ENCODE assay signal across 17 cellular contexts in the genomic region with DNA sequence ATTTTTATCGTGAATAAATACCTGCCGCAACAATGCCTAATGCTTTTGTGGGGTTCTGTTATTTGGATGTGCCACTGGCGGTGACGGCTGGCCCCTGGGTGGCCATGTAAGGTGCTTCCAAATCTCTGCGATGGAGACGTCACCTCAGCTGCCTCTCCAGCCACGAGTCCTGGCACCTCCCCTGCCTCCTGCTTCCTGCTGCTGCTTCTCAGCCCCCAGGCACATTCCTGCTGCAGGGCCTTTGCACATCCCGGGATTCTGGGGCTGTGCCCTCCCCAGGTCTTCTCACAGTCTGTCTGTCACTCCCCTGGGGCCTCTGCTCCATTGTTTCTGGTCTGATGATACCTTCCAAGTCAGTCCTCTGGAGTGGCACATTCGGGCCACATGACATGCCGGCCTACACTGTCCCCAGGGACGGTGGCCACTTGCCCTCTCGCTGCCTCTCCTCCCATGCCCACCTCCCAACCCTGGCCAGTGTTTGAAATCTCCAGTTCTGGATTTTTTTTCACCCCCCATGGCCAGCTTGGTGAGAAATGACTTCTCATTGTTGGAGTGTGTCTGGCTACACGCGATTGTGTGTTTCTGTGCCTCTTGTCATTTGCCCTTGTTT.
DNase-seq lines count a peak whose midpoint lies in the region; ATAC-seq and TF ChIP-seq lines count a peak whose summit lies in the region.
"Had no signal": no experiment of that assay in that cellular context is flagged by ENCODE, and none has a peak within 500 bp of the region (broad histone marks: within the 10 kb centered on the region; RNA-seq: fewer than 3 reads in every experiment).

No MANE protein-coding gene starts in this region.

- no peaks in the 10 kb centered on the region for H3K36me3 ChIP-seq in gastroesophageal sphincter

- H3K9me3 ChIP-seq in gastroesophageal sphincter, result no peaks in the 10 kb centered on the region

- no peaks in the 10 kb centered on the region for H3K4me1 Mint-ChIP-seq in activated naive CD4-positive, alpha-beta T cell treated with anti-CD3 and anti-CD28 coated beads, Interleukin-2, amount 10 ng/mL, durations not matched to agents 7 days and 5 days
- no peaks in the 10 kb centered on the region for H3K4me1 Mint-ChIP-seq in activated naive CD4-positive, alpha-beta T cell treated with anti-CD3 and anti-CD28 coated beads for 36 hours (ENCODE audit: low read depth)
- peaks cover 63% of the 10 kb centered on the region for H3K4me1 Mint-ChIP-seq in brain
- H3K4me1 Mint-ChIP-seq: activated CD4-positive, alpha-beta T cell treated with anti-CD3 and anti-CD28 coated beads for 36 hours had no signal

- intact Hi-C loops in activated naive CD4-positive, alpha-beta T cell treated with anti-CD3 and anti-CD28 coated beads for 36 hours (cut with micrococcal nuclease), result no loop called here
- intact Hi-C loops in sciatic nerve (cut with DNase I), result no loop called here

- H3K36me3 Mint-ChIP-seq in activated naive CD4-positive, alpha-beta T cell treated with anti-CD3 and anti-CD28 coated beads, Interleukin-2, amount 10 ng/mL, durations not matched to agents 7 days and 5 days, result no peaks in the 10 kb centered on the region
- no peaks in the 10 kb centered on the region for H3K36me3 Mint-ChIP-seq in activated naive CD4-positive, alpha-beta T cell treated with anti-CD3 and anti-CD28 coated beads for 36 hours (ENCODE audit: low read depth)
- no peaks in the 10 kb centered on the region for H3K36me3 Mint-ChIP-seq in brain

- peak; percentile 19 for DNase-seq in activated naive CD4-positive, alpha-beta T cell treated with anti-CD3 and anti-CD28 coated beads, Interleukin-2, amount 10 ng/mL, durations not matched to agents 7 days and 5 days
- DNase-seq in activated naive CD4-positive, alpha-beta T cell treated with anti-CD3 and anti-CD28 coated beads for 36 hours, result no peak
- DNase-seq in left lobe of liver (ENCODE audit: low spot score) (peak; percentile 41), sciatic nerve (ENCODE audit: low spot score) (peak; percentile 31)
- no peak for DNase-seq in activated CD4-positive, alpha-beta T cell treated with anti-CD3 and anti-CD28 coated beads, Interleukin-2, amount 50 U/mL, for 1 hour
- DNase-seq: activated CD4-positive, alpha-beta T cell treated with anti-CD3 and anti-CD28 coated beads for 36 hours; NCI-H1092; NCI-H187 treated with DMSO at 0.1 percent for 48 hours; NCI-H345; NCI-H774; stimulated activated CD4-positive, alpha-beta T cell treated with anti-CD3 and anti-CD28 coated beads, Interleukin-4, amount 100 ng/mL, for 4 hours; stimulated activated naive CD8-positive, alpha-beta T cell treated with anti-CD3 and anti-CD28 coated beads, Interleukin-15, Interleukin-2, amounts not matched to agents 100 U/mL and 50 U/mL, for 24 hours had no signal

- WGBS in gastroesophageal sphincter (ENCODE audit: low coverage in 1 of 2), 2 donors, result 72 to 75% methylated on average over 5 to 12 of the region's 14 CpGs

- no peak for ATAC-seq in left lobe of liver
- no peak for ATAC-seq in sciatic nerve
- ATAC-seq in gastroesophageal sphincter, result no peak
- ATAC-seq in GM18511 (IDR thresholded peaks at IDR 0.05; ENCODE audit: unreplicated experiment), result no peak
- ATAC-seq: activated CD4-positive, alpha-beta T cell treated with anti-CD3 and anti-CD28 coated beads for 36 hours; stimulated activated naive CD8-positive, alpha-beta T cell treated with anti-CD3 and anti-CD28 coated beads, Interleukin-15, Interleukin-2, amounts not matched to agents 100 U/mL and 50 U/mL, for 24 hours had no signal

- CTCF ChIA-PET in activated naive CD4-positive, alpha-beta T cell treated with anti-CD3 and anti-CD28 coated beads, Interleukin-2, amount 10 ng/mL, durations not matched to agents 7 days and 5 days (lab: Charles Lee), result no interaction called here
- CTCF ChIA-PET in activated naive CD4-positive, alpha-beta T cell treated with anti-CD3 and anti-CD28 coated beads for 36 hours (lab: Charles Lee), result no interaction called here

- peaks cover 13% of the 10 kb centered on the region for H3K9me3 Mint-ChIP-seq in activated naive CD4-positive, alpha-beta T cell treated with anti-CD3 and anti-CD28 coated beads, Interleukin-2, amount 10 ng/mL, durations not matched to agents 7 days and 5 days
- peaks cover 2% of the 10 kb centered on the region for H3K9me3 Mint-ChIP-seq in activated naive CD4-positive, alpha-beta T cell treated with anti-CD3 and anti-CD28 coated beads for 36 hours
- H3K9me3 Mint-ChIP-seq in brain, result peaks cover 0 to 21% (median 0%) of the 10 kb centered on the region in 5 experiments

- TF ChIP-seq CTCF in brain (conservative IDR thresholded peaks at IDR 0.05) (no peak), gastroesophageal sphincter (IDR thresholded peaks at IDR 0.05) (no peak)

- H3K4me3 ChIP-seq in gastroesophageal sphincter, result no peak overlapping the region

- no peak overlapping the region for H3K27ac Mint-ChIP-seq in activated naive CD4-positive, alpha-beta T cell treated with anti-CD3 and anti-CD28 coated beads, Interleukin-2, amount 10 ng/mL, durations not matched to agents 7 days and 5 days
- H3K27ac Mint-ChIP-seq in activated naive CD4-positive, alpha-beta T cell treated with anti-CD3 and anti-CD28 coated beads for 36 hours, result no peak overlapping the region
- peak overlapping the region in 3 of 5 experiments; percentile 2 to 73 (median 62) for H3K27ac Mint-ChIP-seq in brain
- H3K27ac Mint-ChIP-seq: activated CD4-positive, alpha-beta T cell treated with anti-CD3 and anti-CD28 coated beads for 36 hours; dendritic cell treated with granulocyte-macrophage colony-stimulating factor and Interleukin-4, amounts not matched to agents 40 ng/mL and 50 ng/mL, for 4 days had no signal

- no peaks in the 10 kb centered on the region for H3K4me1 ChIP-seq in gastroesophageal sphincter

- H3K4me3 Mint-ChIP-seq in activated naive CD4-positive, alpha-beta T cell treated with anti-CD3 and anti-CD28 coated beads, Interleukin-2, amount 10 ng/mL, durations not matched to agents 7 days and 5 days, result no peak overlapping the region
- no peak overlapping the region for H3K4me3 Mint-ChIP-seq in activated naive CD4-positive, alpha-beta T cell treated with anti-CD3 and anti-CD28 coated beads for 36 hours
- no peak overlapping the region for H3K4me3 Mint-ChIP-seq in brain
- H3K4me3 Mint-ChIP-seq: activated CD4-positive, alpha-beta T cell treated with anti-CD3 and anti-CD28 coated beads for 36 hours; dendritic cell treated with granulocyte-macrophage colony-stimulating factor and Interleukin-4, amounts not matched to agents 40 ng/mL and 50 ng/mL, for 4 days had no signal

- H3K27ac ChIP-seq in gastroesophageal sphincter, result no peak overlapping the region
- H3K27ac ChIP-seq: HL-60 had no signal

- no peak for TF ChIP-seq POLR2A in gastroesophageal sphincter (IDR thresholded peaks at IDR 0.05)

- no peak for TF ChIP-seq EP300 in gastroesophageal sphincter (IDR thresholded peaks at IDR 0.05)

- peaks cover 42% of the 10 kb centered on the region for H3K27me3 ChIP-seq in gastroesophageal sphincter

- no peaks in the 10 kb centered on the region for H3K27me3 Mint-ChIP-seq in activated naive CD4-positive, alpha-beta T cell treated with anti-CD3 and anti-CD28 coated beads, Interleukin-2, amount 10 ng/mL, durations not matched to agents 7 days and 5 days
- no peaks in the 10 kb centered on the region for H3K27me3 Mint-ChIP-seq in activated naive CD4-positive, alpha-beta T cell treated with anti-CD3 and anti-CD28 coated beads for 36 hours (ENCODE audit: low read depth)
- peaks cover 13% of the 10 kb centered on the region for H3K27me3 Mint-ChIP-seq in brain
- H3K27me3 Mint-ChIP-seq: activated CD4-positive, alpha-beta T cell treated with anti-CD3 and anti-CD28 coated beads for 36 hours; dendritic cell treated with granulocyte-macrophage colony-stimulating factor and Interleukin-4, amounts not matched to agents 40 ng/mL and 50 ng/mL, for 4 days had no signal

Comparison
In these comparisons a context has a peak if more than half of its experiments do, and no peak if none do; other contexts are left out.
1. DNase-seq: peak in activated naive CD4-positive, alpha-beta T cell treated with anti-CD3 and anti-CD28 coated beads, Interleukin-2, amount 10 ng/mL, durations not matched to agents 7 days and 5 days (single experiment), left lobe of liver (single experiment) and sciatic nerve (single experiment); none in activated naive CD4-positive, alpha-beta T cell treated with anti-CD3 and anti-CD28 coated beads for 36 hours (single experiment) and activated CD4-positive, alpha-beta T cell treated with anti-CD3 and anti-CD28 coated beads, Interleukin-2, amount 50 U/mL, for 1 hour (single experiment).
2. H3K27ac Mint-ChIP-seq: peak in brain (3 of 5); none in activated naive CD4-positive, alpha-beta T cell treated with anti-CD3 and anti-CD28 coated beads, Interleukin-2, amount 10 ng/mL, durations not matched to agents 7 days and 5 days (single experiment) and activated naive CD4-positive, alpha-beta T cell treated with anti-CD3 and anti-CD28 coated beads for 36 hours (single experiment).